In genomic region chr11:61187505-61188130, GRCh38 we compare ENCODE assay signal across 8 cellular contexts. TPM values are rescaled to one million over a fixed set of nuclear protein-coding genes. Genes with fewer than 3 reads are reported as not detected.
DNase-seq lines count a peak whose midpoint lies in the region; ATAC-seq lines count a peak whose summit lies in the region.

No MANE protein-coding gene starts in this region.

- H3K27ac Mint-ChIP-seq in T-helper 2 cell treated with Interferon-gamma antibody and Interleukin-4, amounts not matched to agents 5 μg/mL and 100 μg/mL, for 36 hours = no peak overlapping the region

- ATAC-seq in GM18511 (IDR thresholded peaks at IDR 0.05; ENCODE audit: unreplicated experiment) (peak; percentile 59), sciatic nerve (peak; percentile 72), GM21619 (IDR thresholded peaks at IDR 0.05; ENCODE audit: unreplicated experiment) (no peak)

- H3K27me3 Mint-ChIP-seq in T-helper 2 cell treated with Interferon-gamma antibody and Interleukin-4, amounts not matched to agents 5 μg/mL and 100 μg/mL, for 36 hours (ENCODE audit: low read depth) = peaks cover 4% of the 10 kb centered on the region

- H3K36me3 Mint-ChIP-seq in T-helper 2 cell treated with Interferon-gamma antibody and Interleukin-4, amounts not matched to agents 5 μg/mL and 100 μg/mL, for 36 hours (ENCODE audit: low read depth) = no peaks in the 10 kb centered on the region

- H3K4me3 Mint-ChIP-seq in T-helper 2 cell treated with Interferon-gamma antibody and Interleukin-4, amounts not matched to agents 5 μg/mL and 100 μg/mL, for 36 hours = no peak overlapping the region

- peaks cover 1% of the 10 kb centered on the region for H3K4me1 Mint-ChIP-seq in T-helper 2 cell treated with Interferon-gamma antibody and Interleukin-4, amounts not matched to agents 5 μg/mL and 100 μg/mL, for 36 hours (ENCODE audit: low read depth)

- DNase-seq in 8988T (peak; percentile 74), NCI-H187 treated with DMSO at 0.1 percent for 48 hours (lab: John Stamatoyannopoulos, UW) (peak; percentile 60), amygdala (lab: John Stamatoyannopoulos, UW) (peak in 35 of 56 donors; percentile 2 to 86 (median 33)), hepatic stellate cell (ENCODE audit: low spot score) (peak; percentile 70), sciatic nerve (ENCODE audit: low spot score) (peak; percentile 85)
- DNase-seq in T-helper 2 cell treated with Interferon-gamma antibody and Interleukin-4, amounts not matched to agents 5 μg/mL and 100 μg/mL, for 36 hours (ENCODE audit: low spot score) = peak; percentile 66

- H3K9me3 Mint-ChIP-seq in T-helper 2 cell treated with Interferon-gamma antibody and Interleukin-4, amounts not matched to agents 5 μg/mL and 100 μg/mL, for 36 hours = no peaks in the 10 kb centered on the region

- intact Hi-C loops in sciatic nerve (cut with DNase I) = no loop called here

RNA-seq across cellular contexts. Expression of gene PGA3, which starts 15.7 kb away (rescaled TPM):
- not detected for total RNA-seq in sciatic nerve

RNA-seq across cellular contexts. Expression of gene VPS37C, which starts 26.4 kb away (rescaled TPM):
- 23.1 TPM for total RNA-seq in sciatic nerve

RNA-seq across cellular contexts. Expression of gene PGA4, which starts 34.5 kb away (rescaled TPM):
- total RNA-seq in sciatic nerve = not detected

RNA-seq across cellular contexts. Expression of gene PGA5, which starts 53.4 kb away (rescaled TPM):
- total RNA-seq in sciatic nerve = not detected

Comparison
In these comparisons a context has a peak if more than half of its experiments do, and no peak if none do; other contexts are left out.
1. DNase-seq: peak in every context shown above with its lines; median percentile 85 in sciatic nerve; 74 in 8988T; 70 in hepatic stellate cell; 66 in T-helper 2 cell treated with Interferon-gamma antibody and Interleukin-4, amounts not matched to agents 5 μg/mL and 100 μg/mL, for 36 hours; 60 in NCI-H187 treated with DMSO at 0.1 percent for 48 hours; 33 in amygdala.